In the genomic region with DNA sequence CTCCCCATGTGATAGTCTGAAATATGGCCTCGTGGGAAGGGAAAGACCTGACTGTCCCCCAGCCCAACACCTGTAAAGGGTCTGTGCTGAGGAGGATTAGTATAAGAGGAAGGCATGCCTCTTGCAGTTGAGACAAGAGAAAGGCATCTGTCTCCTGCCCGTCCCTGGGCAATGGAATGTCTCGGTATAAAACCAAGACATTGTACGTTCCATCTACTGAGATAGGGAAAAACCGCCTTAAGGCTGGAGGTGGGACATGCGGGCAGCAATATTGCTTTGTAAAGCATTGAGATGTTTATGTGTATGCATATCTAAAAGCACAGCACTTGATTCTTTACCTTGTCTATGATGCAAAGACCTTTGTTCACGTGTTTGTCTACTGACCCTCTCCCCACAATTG, we compare ENCODE assay signal across 2 cellular contexts. TPM values are rescaled to one million over a fixed set of nuclear protein-coding genes. Genes with fewer than 3 reads are reported as not detected.
"Had no signal": no experiment of that assay in that cellular context is flagged by ENCODE, and none has a peak within 500 bp of the region (broad histone marks: within the 10 kb centered on the region; RNA-seq: fewer than 3 reads in every experiment).

No MANE protein-coding gene starts in this region.

RNA-seq across cellular contexts. Expression of gene F11R, which starts 3.8 kb away (rescaled TPM):
- total RNA-seq: SJCRH30 had no signal

RNA-seq across cellular contexts. Expression of gene TSTD1, which starts 21.6 kb away (rescaled TPM):
- total RNA-seq: SJCRH30 had no signal

RNA-seq across cellular contexts. Expression of gene ARHGAP30, which starts 52.5 kb away (rescaled TPM):
- total RNA-seq: pulmonary artery endothelial cell had no signal
